Comparison of ENCODE assay signal across 1 cellular context in the genomic region with DNA sequence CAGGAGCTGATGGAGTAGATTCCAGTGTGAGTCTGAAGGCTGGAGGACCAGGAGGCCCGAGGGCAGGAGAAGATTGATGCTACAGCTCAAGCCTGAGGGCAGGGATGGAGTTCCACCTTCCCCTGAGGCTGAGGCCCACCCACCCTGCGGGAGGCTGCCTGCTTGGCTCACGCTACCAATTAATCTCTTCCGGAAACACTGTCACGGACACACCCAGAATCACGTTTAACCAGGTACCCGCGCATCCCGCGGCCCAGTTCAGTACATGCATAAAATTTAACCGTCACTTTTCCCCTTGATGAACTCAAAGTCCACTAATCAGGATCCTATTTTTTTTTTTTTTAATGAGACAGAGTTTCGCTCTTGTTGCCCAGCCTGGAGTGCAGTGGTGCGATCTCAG.
TF ChIP-seq lines count a peak whose summit lies in the region.

No MANE protein-coding gene starts in this region.

TF ChIP-seq in HCT116, 20 proteins besides CTCF, POLR2A, EP300 and RAD21 (continued from another document):
- TF ChIP-seq, protein P1, sequence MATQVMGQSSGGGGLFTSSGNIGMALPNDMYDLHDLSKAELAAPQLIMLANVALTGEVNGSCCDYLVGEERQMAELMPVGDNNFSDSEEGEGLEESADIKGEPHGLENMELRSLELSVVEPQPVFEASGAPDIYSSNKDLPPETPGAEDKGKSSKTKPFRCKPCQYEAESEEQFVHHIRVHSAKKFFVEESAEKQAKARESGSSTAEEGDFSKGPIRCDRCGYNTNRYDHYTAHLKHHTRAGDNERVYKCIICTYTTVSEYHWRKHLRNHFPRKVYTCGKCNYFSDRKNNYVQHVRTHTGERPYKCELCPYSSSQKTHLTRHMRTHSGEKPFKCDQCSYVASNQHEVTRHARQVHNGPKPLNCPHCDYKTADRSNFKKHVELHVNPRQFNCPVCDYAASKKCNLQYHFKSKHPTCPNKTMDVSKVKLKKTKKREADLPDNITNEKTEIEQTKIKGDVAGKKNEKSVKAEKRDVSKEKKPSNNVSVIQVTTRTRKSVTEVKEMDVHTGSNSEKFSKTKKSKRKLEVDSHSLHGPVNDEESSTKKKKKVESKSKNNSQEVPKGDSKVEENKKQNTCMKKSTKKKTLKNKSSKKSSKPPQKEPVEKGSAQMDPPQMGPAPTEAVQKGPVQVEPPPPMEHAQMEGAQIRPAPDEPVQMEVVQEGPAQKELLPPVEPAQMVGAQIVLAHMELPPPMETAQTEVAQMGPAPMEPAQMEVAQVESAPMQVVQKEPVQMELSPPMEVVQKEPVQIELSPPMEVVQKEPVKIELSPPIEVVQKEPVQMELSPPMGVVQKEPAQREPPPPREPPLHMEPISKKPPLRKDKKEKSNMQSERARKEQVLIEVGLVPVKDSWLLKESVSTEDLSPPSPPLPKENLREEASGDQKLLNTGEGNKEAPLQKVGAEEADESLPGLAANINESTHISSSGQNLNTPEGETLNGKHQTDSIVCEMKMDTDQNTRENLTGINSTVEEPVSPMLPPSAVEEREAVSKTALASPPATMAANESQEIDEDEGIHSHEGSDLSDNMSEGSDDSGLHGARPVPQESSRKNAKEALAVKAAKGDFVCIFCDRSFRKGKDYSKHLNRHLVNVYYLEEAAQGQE (IDR thresholded peaks at IDR 0.05; ENCODE audit: low read depth) = no peak
- TF ChIP-seq CEBPB (IDR thresholded peaks at IDR 0.05; ENCODE audit: low read depth) (no peak), FOSL1 (IDR thresholded peaks at IDR 0.05; ENCODE audit: low read depth) (no peak), JUND (IDR thresholded peaks at IDR 0.05) (no peak), YY1 (IDR thresholded peaks at IDR 0.05; ENCODE audit: extremely low read depth, insufficient replicate concordance, low read depth, low read length) (no peak), EZH2phosphoT487 (IDR thresholded peaks at IDR 0.05; ENCODE audit: borderline replicate concordance) (no peak), CBX3 (IDR thresholded peaks at IDR 0.05; ENCODE audit: low read depth) (no peak), ZNF274 (IDR thresholded peaks at IDR 0.05; ENCODE audit: low read depth, low read length) (no peak), ZFX (IDR thresholded peaks at IDR 0.05) (no peak)
